Comparison of ENCODE assay signal across 3 cellular contexts in the genomic region with DNA sequence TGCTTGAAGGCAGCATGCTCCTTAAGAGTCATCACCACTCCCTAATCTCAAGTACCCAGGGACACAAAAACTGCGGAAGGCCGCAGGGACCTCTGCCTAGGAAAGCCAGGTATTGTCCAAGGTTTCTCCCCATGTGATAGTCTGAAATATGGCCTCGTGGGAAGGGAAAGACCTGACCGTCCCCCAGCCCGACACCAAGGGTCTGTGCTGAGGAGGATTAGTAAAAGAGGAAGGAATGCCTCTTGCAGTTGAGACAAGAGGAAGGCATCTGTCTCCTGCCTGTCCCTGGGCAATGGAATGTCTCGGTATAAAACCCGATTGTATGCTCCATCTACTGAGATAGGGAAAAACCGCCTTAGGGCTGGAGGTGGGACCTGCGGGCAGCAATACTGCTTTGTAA. TPM values are rescaled to one million over a fixed set of nuclear protein-coding genes. Genes with fewer than 3 reads are reported as not detected.
"Had no signal": no experiment of that assay in that cellular context is flagged by ENCODE, and none has a peak within 500 bp of the region (broad histone marks: within the 10 kb centered on the region; RNA-seq: fewer than 3 reads in every experiment).

No MANE protein-coding gene starts in this region.

RNA-seq across cellular contexts. Expression of a gene that starts 11.0 kb away (rescaled TPM):
- total RNA-seq: lung microvascular endothelial cell; natural killer cell treated with Interleukin-12 subunit alpha and Interleukin-12 subunit beta and Interleukin-15 and Interleukin-18, amount 100 ng/mL, for 72 hours had no signal
- polyA plus RNA-seq: smooth muscle cell had no signal
